21 cellular contexts compared by ENCODE assay signal in genomic region chr12:55795950-55796349, GRCh38. TPM values are rescaled to one million over a fixed set of nuclear protein-coding genes. Genes with fewer than 3 reads are reported as not detected.
"Had no signal": no experiment of that assay in that cellular context is flagged by ENCODE, and none has a peak within 500 bp of the region (broad histone marks: within the 10 kb centered on the region; RNA-seq: fewer than 3 reads in every experiment).

No MANE protein-coding gene starts in this region.

- H3K27me3 ChIP-seq: heart left ventricle, neural progenitor cell, ovary, right atrium auricular region had no signal

- H3K4me2 ChIP-seq: neural progenitor cell had no signal

- H3K27ac ChIP-seq: heart left ventricle, neural progenitor cell, ovary, right atrium auricular region had no signal

- ATAC-seq: esophagus mucosa; heart left ventricle; left colon; left ventricle myocardium superior; natural killer cell treated with Interleukin-12 subunit alpha and Interleukin-12 subunit beta and Interleukin-15 and Interleukin-18, amount 100 ng/mL, for 72 hours had no signal

- FAIRE-seq: endometrium, frontal cortex, small intestine, urothelium cell line had no signal

- H3K27ac Mint-ChIP-seq: neural progenitor cell, type B pancreatic cell had no signal

- H3K9me3 ChIP-seq: heart left ventricle, ovary, right atrium auricular region had no signal

- H3K4me3 ChIP-seq: heart left ventricle, lung, neural progenitor cell, ovary, right atrium auricular region had no signal

- H3K27me3 Mint-ChIP-seq: natural killer cell treated with Interleukin-12 subunit alpha and Interleukin-12 subunit beta and Interleukin-15 and Interleukin-18, amount 100 ng/mL, for 72 hours; type B pancreatic cell had no signal

- H3K4me3 Mint-ChIP-seq: natural killer cell treated with Interleukin-12 subunit alpha and Interleukin-12 subunit beta and Interleukin-15 and Interleukin-18, amount 100 ng/mL, for 72 hours; neural progenitor cell; type B pancreatic cell had no signal

- H2AFZ ChIP-seq: neural progenitor cell had no signal

- H3K9me3 Mint-ChIP-seq: natural killer cell treated with Interleukin-12 subunit alpha and Interleukin-12 subunit beta and Interleukin-15 and Interleukin-18, amount 100 ng/mL, for 72 hours; neural progenitor cell; type B pancreatic cell had no signal

- H3K36me3 ChIP-seq: ovary had no signal

- DNase-seq: effector memory CD4-positive, alpha-beta T cell; heart left ventricle; hippocampal formation; left colon; left ventricle myocardium superior; mesenchymal stem cell; midbrain; nucleus accumbens; ovary; small intestine; stimulated activated CD4-positive, alpha-beta T cell treated with anti-CD3 and anti-CD28 coated beads, Interleukin-12 subunit alpha, Interleukin-12 subunit beta, amount 100 ng/mL, for 4 hours; stimulated activated naive CD4-positive, alpha-beta T cell treated with Interleukin-2 at 50 U/mL for 16 hours had no signal

- H3K9ac ChIP-seq: neural progenitor cell had no signal

RNA-seq across cellular contexts. Expression of gene MMP19, which starts 46.8 kb away (rescaled TPM):
- total RNA-seq: frontal cortex had no signal
